Comparison of ENCODE assay signal across 8 cellular contexts in genomic region chr6:155313602-155314091, GRCh38. TPM values are rescaled to one million over a fixed set of nuclear protein-coding genes. Genes with fewer than 3 reads are reported as not detected.
DNase-seq lines count a peak whose midpoint lies in the region; ATAC-seq and TF ChIP-seq lines count a peak whose summit lies in the region.

No MANE protein-coding gene starts in this region.

- H3K9me3 Mint-ChIP-seq in activated CD4-positive, alpha-beta T cell treated with anti-CD3 and anti-CD28 coated beads, Interleukin-2, amount 10 ng/mL, durations not matched to agents 7 days and 5 days: no peaks in the 10 kb centered on the region

- H3K36me3 ChIP-seq in skeletal muscle satellite cell (ENCODE audit: insufficient read depth, low read length): peaks cover 9% of the 10 kb centered on the region

- peak overlapping the region; percentile 90 for H3K9ac ChIP-seq in skeletal muscle satellite cell (ENCODE audit: low read depth, low read length)

- H3K4me3 ChIP-seq in GM12864 (ENCODE audit: low read depth, low read length) (peak overlapping the region; percentile 82), skeletal muscle satellite cell (ENCODE audit: low read length) (peak overlapping the region; percentile 91)
- H3K4me3 ChIP-seq in Jurkat, Clone E6-1 (ENCODE audit: low read length): peak overlapping the region; percentile 91

- peak; percentile 10 for ATAC-seq in GM21529 (IDR thresholded peaks at IDR 0.05; ENCODE audit: unreplicated experiment)
- peak; percentile 15 for ATAC-seq in left ventricle myocardium superior

- no peak for TF ChIP-seq CTCF in GM12864 (IDR thresholded peaks at IDR 0.05; ENCODE audit: low read depth, low read length, missing control alignments)

- H3K27ac Mint-ChIP-seq in activated CD4-positive, alpha-beta T cell treated with anti-CD3 and anti-CD28 coated beads, Interleukin-2, amount 10 ng/mL, durations not matched to agents 7 days and 5 days: peak overlapping the region; percentile 96

- peak overlapping the region; percentile 87 for H3K4me2 ChIP-seq in skeletal muscle satellite cell (ENCODE audit: low read length)

- POLR2A ChIA-PET in activated CD4-positive, alpha-beta T cell treated with anti-CD3 and anti-CD28 coated beads, Interleukin-2, amount 10 ng/mL, durations not matched to agents 7 days and 5 days (lab: Charles Lee): interaction anchor here (0.6 kb wide), 1 partner anchor 106 kb away, joined by 5 read pairs; no protein-coding TSS in a partner anchor

- CTCF ChIA-PET in activated CD4-positive, alpha-beta T cell treated with anti-CD3 and anti-CD28 coated beads, Interleukin-2, amount 10 ng/mL, durations not matched to agents 7 days and 5 days (lab: Charles Lee): interaction anchor here (0.6 to 2.1 kb wide), 3 partner anchors 14 to 314 kb away, joined by 3 to 5 read pairs (median 3); no protein-coding TSS in a partner anchor

- H3K4me1 ChIP-seq in skeletal muscle satellite cell (ENCODE audit: control insufficient read depth, insufficient read depth, low read length): peaks cover 25% of the 10 kb centered on the region

- H3K27me3 ChIP-seq in skeletal muscle satellite cell (ENCODE audit: control insufficient read depth, insufficient read depth, low read length): no peaks in the 10 kb centered on the region

- intact Hi-C loops in left ventricle myocardium superior (cut with micrococcal nuclease): loop anchor here (5.0 kb wide), 1 partner anchor 136 kb away; no protein-coding TSS in a partner anchor

- H3K4me1 Mint-ChIP-seq in activated CD4-positive, alpha-beta T cell treated with anti-CD3 and anti-CD28 coated beads, Interleukin-2, amount 10 ng/mL, durations not matched to agents 7 days and 5 days: peaks cover 45% of the 10 kb centered on the region

- peaks cover 25% of the 10 kb centered on the region for H3K36me3 Mint-ChIP-seq in activated CD4-positive, alpha-beta T cell treated with anti-CD3 and anti-CD28 coated beads, Interleukin-2, amount 10 ng/mL, durations not matched to agents 7 days and 5 days (ENCODE audit: low read depth)

- DNase-seq in GM12864 (ENCODE audit: low read depth): no peak
- DNase-seq in Jurkat, Clone E6-1 (ENCODE audit: low read depth, low spot score): peak; percentile 23
- DNase-seq in activated CD4-positive, alpha-beta T cell treated with anti-CD3 and anti-CD28 coated beads, Interleukin-2, amount 10 ng/mL, durations not matched to agents 7 days and 5 days: no peak
- DNase-seq in left ventricle myocardium superior: no peak
- no peak for DNase-seq in NCI-H1694 treated with DMSO at 0.1 percent for 48 hours (lab: John Stamatoyannopoulos, UW)
- DNase-seq in T1000 (lab: John Stamatoyannopoulos, UW): no peak

- peak overlapping the region; percentile 91 for H3K4me3 Mint-ChIP-seq in activated CD4-positive, alpha-beta T cell treated with anti-CD3 and anti-CD28 coated beads, Interleukin-2, amount 10 ng/mL, durations not matched to agents 7 days and 5 days

- no peaks in the 10 kb centered on the region for H3K27me3 Mint-ChIP-seq in activated CD4-positive, alpha-beta T cell treated with anti-CD3 and anti-CD28 coated beads, Interleukin-2, amount 10 ng/mL, durations not matched to agents 7 days and 5 days

- no peaks in the 10 kb centered on the region for H3K9me3 ChIP-seq in skeletal muscle satellite cell (replicated peaks; ENCODE audit: low read length)

RNA-seq across cellular contexts. Expression of gene TFB1M, which starts 0.6 kb away (rescaled TPM):
- polyA plus RNA-seq in Jurkat, Clone E6-1 (2012; ENCODE audit: insufficient read depth, insufficient read length): 28.3 TPM
- 10 to 100 TPM; 25.8 to 26.5 TPM for total RNA-seq in activated CD4-positive, alpha-beta T cell treated with anti-CD3 and anti-CD28 coated beads, Interleukin-2, amount 10 ng/mL, durations not matched to agents 7 days and 5 days
- total RNA-seq in left ventricle myocardium superior: 16.8 TPM
- total RNA-seq in skeletal muscle satellite cell (2012; rRNA removed): 22.3 and 26.0 TPM in 2 replicates

RNA-seq across cellular contexts. Expression of gene CLDN20, which starts 49.8 kb away (rescaled TPM):
- not detected for polyA plus RNA-seq in Jurkat, Clone E6-1 (2012; ENCODE audit: insufficient read depth, insufficient read length)
- not detected for total RNA-seq in activated CD4-positive, alpha-beta T cell treated with anti-CD3 and anti-CD28 coated beads, Interleukin-2, amount 10 ng/mL, durations not matched to agents 7 days and 5 days
- not detected for total RNA-seq in left ventricle myocardium superior
- not detected in 2 replicates for total RNA-seq in skeletal muscle satellite cell (2012; rRNA removed)
